1 cellular context compared by ENCODE assay signal in genomic region chr5:72246239-72246580, GRCh38.
TF ChIP-seq lines count a peak whose summit lies in the region.

No MANE protein-coding gene starts in this region.

TF ChIP-seq in HepG2, 621 proteins besides CTCF, POLR2A, EP300 and RAD21 (continued from another document):
- TF ChIP-seq, protein P1, sequence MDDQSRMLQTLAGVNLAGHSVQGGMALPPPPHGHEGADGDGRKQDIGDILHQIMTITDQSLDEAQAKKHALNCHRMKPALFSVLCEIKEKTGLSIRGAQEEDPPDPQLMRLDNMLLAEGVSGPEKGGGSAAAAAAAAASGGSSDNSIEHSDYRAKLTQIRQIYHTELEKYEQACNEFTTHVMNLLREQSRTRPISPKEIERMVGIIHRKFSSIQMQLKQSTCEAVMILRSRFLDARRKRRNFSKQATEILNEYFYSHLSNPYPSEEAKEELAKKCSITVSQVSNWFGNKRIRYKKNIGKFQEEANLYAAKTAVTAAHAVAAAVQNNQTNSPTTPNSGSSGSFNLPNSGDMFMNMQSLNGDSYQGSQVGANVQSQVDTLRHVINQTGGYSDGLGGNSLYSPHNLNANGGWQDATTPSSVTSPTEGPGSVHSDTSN (CRISPR knock-in tag; IDR thresholded peaks at IDR 0.05; ENCODE audit: borderline replicate concordance) = no peak
- no peak for TF ChIP-seq NFE2 (CRISPR knock-in tag; IDR thresholded peaks at IDR 0.05)
- TF ChIP-seq SP140L (CRISPR knock-in tag; IDR thresholded peaks at IDR 0.05; ENCODE audit: borderline replicate concordance) = no peak
TF ChIP-seq in HepG2: peak in this region for 0.
